In genomic region chr1:182205378-182206022, GRCh38 we compare ENCODE assay signal across 1 cellular context.
TF ChIP-seq lines count a peak whose summit lies in the region.

No MANE protein-coding gene starts in this region.

TF ChIP-seq in HepG2, 621 proteins besides CTCF, POLR2A, EP300 and RAD21 (continues in another document):
- TF ChIP-seq, protein P1, sequence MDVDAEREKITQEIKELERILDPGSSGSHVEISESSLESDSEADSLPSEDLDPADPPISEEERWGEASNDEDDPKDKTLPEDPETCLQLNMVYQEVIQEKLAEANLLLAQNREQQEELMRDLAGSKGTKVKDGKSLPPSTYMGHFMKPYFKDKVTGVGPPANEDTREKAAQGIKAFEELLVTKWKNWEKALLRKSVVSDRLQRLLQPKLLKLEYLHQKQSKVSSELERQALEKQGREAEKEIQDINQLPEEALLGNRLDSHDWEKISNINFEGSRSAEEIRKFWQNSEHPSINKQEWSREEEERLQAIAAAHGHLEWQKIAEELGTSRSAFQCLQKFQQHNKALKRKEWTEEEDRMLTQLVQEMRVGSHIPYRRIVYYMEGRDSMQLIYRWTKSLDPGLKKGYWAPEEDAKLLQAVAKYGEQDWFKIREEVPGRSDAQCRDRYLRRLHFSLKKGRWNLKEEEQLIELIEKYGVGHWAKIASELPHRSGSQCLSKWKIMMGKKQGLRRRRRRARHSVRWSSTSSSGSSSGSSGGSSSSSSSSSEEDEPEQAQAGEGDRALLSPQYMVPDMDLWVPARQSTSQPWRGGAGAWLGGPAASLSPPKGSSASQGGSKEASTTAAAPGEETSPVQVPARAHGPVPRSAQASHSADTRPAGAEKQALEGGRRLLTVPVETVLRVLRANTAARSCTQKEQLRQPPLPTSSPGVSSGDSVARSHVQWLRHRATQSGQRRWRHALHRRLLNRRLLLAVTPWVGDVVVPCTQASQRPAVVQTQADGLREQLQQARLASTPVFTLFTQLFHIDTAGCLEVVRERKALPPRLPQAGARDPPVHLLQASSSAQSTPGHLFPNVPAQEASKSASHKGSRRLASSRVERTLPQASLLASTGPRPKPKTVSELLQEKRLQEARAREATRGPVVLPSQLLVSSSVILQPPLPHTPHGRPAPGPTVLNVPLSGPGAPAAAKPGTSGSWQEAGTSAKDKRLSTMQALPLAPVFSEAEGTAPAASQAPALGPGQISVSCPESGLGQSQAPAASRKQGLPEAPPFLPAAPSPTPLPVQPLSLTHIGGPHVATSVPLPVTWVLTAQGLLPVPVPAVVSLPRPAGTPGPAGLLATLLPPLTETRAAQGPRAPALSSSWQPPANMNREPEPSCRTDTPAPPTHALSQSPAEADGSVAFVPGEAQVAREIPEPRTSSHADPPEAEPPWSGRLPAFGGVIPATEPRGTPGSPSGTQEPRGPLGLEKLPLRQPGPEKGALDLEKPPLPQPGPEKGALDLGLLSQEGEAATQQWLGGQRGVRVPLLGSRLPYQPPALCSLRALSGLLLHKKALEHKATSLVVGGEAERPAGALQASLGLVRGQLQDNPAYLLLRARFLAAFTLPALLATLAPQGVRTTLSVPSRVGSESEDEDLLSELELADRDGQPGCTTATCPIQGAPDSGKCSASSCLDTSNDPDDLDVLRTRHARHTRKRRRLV (CRISPR knock-in tag; IDR thresholded peaks at IDR 0.05), result no peak
- TF ChIP-seq ARHGAP35 (CRISPR knock-in tag; IDR thresholded peaks at IDR 0.05; ENCODE audit: borderline replicate concordance), result no peak
- TF ChIP-seq ZNF317 (CRISPR knock-in tag; IDR thresholded peaks at IDR 0.05), result peak; percentile 96
- no peak for TF ChIP-seq KLF6 (CRISPR knock-in tag; IDR thresholded peaks at IDR 0.05)
- peak; percentile 55; the same call in 1 of the 2 replicates for TF ChIP-seq ZSCAN25 (CRISPR knock-in tag; IDR thresholded peaks at IDR 0.05)
- peak; percentile 62 for TF ChIP-seq CEBPB (IDR thresholded peaks at IDR 0.05; ENCODE audit: borderline replicate concordance, low read depth, low read length)
- peak; percentile 93; the same call in 1 of the 2 replicates for TF ChIP-seq HOMEZ (CRISPR knock-in tag; IDR thresholded peaks at IDR 0.05; ENCODE audit: low read depth)
- TF ChIP-seq CEBPG (CRISPR knock-in tag; IDR thresholded peaks at IDR 0.05), result peak; percentile 85
- peak; percentile 92 for TF ChIP-seq ARID5B (CRISPR knock-in tag; IDR thresholded peaks at IDR 0.05)
- TF ChIP-seq IRF2 (CRISPR knock-in tag; IDR thresholded peaks at IDR 0.05), result peak; percentile 57; the same call in 1 of the 2 replicates
- peak; percentile 61 for TF ChIP-seq ISL2 (CRISPR knock-in tag; IDR thresholded peaks at IDR 0.05)
- no peak for TF ChIP-seq SMAD1 (CRISPR knock-in tag; IDR thresholded peaks at IDR 0.05; ENCODE audit: borderline replicate concordance, low read depth)
- TF ChIP-seq FOXO1 (CRISPR knock-in tag; IDR thresholded peaks at IDR 0.05), result 0 out of 2 replicates have a peak, but pooled peaks have one; percentile 35
- TF ChIP-seq FOSL2 (CRISPR knock-in tag; IDR thresholded peaks at IDR 0.05), result peak; percentile 32; the same call in 1 of the 2 replicates
- TF ChIP-seq KLF12 (CRISPR knock-in tag; IDR thresholded peaks at IDR 0.05; ENCODE audit: borderline replicate concordance), result 0 out of 2 replicates have a peak, but pooled peaks have one; percentile 47
- no peak for TF ChIP-seq ZNF563 (CRISPR knock-in tag; IDR thresholded peaks at IDR 0.05)
- TF ChIP-seq ARNTL (CRISPR knock-in tag; IDR thresholded peaks at IDR 0.05), result peak; percentile 70; the same call in 1 of the 2 replicates
- no peak for TF ChIP-seq KAT7 (CRISPR knock-in tag; IDR thresholded peaks at IDR 0.05; ENCODE audit: borderline replicate concordance)
- TF ChIP-seq HDAC2 (CRISPR knock-in tag; IDR thresholded peaks at IDR 0.05), result peak; percentile 51; the same call in 1 of the 2 replicates
- TF ChIP-seq ZMYM4 (CRISPR knock-in tag; IDR thresholded peaks at IDR 0.05), result peak; percentile 84
- no peak for TF ChIP-seq ZNF17 (CRISPR knock-in tag; IDR thresholded peaks at IDR 0.05)
- no peak for TF ChIP-seq NR2F6 (IDR thresholded peaks at IDR 0.05)
- peak; percentile 41; the same call in 1 of the 2 replicates for TF ChIP-seq NR2F6 (CRISPR knock-in tag; IDR thresholded peaks at IDR 0.05)
- no peak for TF ChIP-seq AGO2 (optimal IDR thresholded peaks at IDR 0.05; ENCODE audit: low read depth, low read length)
- TF ChIP-seq, protein P2, sequence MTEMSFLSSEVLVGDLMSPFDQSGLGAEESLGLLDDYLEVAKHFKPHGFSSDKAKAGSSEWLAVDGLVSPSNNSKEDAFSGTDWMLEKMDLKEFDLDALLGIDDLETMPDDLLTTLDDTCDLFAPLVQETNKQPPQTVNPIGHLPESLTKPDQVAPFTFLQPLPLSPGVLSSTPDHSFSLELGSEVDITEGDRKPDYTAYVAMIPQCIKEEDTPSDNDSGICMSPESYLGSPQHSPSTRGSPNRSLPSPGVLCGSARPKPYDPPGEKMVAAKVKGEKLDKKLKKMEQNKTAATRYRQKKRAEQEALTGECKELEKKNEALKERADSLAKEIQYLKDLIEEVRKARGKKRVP (CRISPR knock-in tag; IDR thresholded peaks at IDR 0.05), result peak in 1 of 2 experiments; percentile 62; a peak in 1 of 4 replicates
- no peak for TF ChIP-seq ZKSCAN1 (IDR thresholded peaks at IDR 0.05; ENCODE audit: low read length)
- TF ChIP-seq FOXP1 (IDR thresholded peaks at IDR 0.05), result no peak
- peak; percentile 35; the same call in 1 of the 2 replicates for TF ChIP-seq FOXP1 (CRISPR knock-in tag; IDR thresholded peaks at IDR 0.05)
- no peak for TF ChIP-seq LCORL (IDR thresholded peaks at IDR 0.05)
- peak; percentile 32; the same call in 1 of the 2 replicates for TF ChIP-seq LCORL (CRISPR knock-in tag; IDR thresholded peaks at IDR 0.05)
- TF ChIP-seq KDM2A (CRISPR knock-in tag; IDR thresholded peaks at IDR 0.05; ENCODE audit: borderline replicate concordance, low read depth), result no peak
- TF ChIP-seq NFKBIZ (CRISPR knock-in tag; IDR thresholded peaks at IDR 0.05), result 0 out of 2 replicates have a peak, but pooled peaks have one; percentile 29
- TF ChIP-seq, protein P3, sequence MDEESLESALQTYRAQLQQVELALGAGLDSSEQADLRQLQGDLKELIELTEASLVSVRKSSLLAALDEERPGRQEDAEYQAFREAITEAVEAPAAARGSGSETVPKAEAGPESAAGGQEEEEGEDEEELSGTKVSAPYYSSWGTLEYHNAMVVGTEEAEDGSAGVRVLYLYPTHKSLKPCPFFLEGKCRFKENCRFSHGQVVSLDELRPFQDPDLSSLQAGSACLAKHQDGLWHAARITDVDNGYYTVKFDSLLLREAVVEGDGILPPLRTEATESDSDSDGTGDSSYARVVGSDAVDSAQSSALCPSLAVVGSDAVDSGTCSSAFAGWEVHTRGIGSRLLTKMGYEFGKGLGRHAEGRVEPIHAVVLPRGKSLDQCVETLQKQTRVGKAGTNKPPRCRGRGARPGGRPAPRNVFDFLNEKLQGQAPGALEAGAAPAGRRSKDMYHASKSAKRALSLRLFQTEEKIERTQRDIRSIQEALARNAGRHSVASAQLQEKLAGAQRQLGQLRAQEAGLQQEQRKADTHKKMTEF (CRISPR knock-in tag; IDR thresholded peaks at IDR 0.05), result peak; percentile 48; the same call in 1 of the 2 replicates
- TF ChIP-seq TFDP2 (CRISPR knock-in tag; IDR thresholded peaks at IDR 0.05), result 0 out of 2 replicates have a peak, but pooled peaks have one; percentile 14
- TF ChIP-seq PCBP1 (IDR thresholded peaks at IDR 0.05; ENCODE audit: borderline replicate concordance, low read depth, low read length), result no peak
- peak; percentile 76 for TF ChIP-seq FOXA3 (CRISPR knock-in tag; IDR thresholded peaks at IDR 0.05)
- no peak for TF ChIP-seq ATF2 (CRISPR knock-in tag; IDR thresholded peaks at IDR 0.05)
- 0 out of 2 replicates have a peak, but pooled peaks have one; percentile 27 for TF ChIP-seq ZSCAN21 (CRISPR knock-in tag; IDR thresholded peaks at IDR 0.05; ENCODE audit: borderline replicate concordance)
- TF ChIP-seq, protein P4, sequence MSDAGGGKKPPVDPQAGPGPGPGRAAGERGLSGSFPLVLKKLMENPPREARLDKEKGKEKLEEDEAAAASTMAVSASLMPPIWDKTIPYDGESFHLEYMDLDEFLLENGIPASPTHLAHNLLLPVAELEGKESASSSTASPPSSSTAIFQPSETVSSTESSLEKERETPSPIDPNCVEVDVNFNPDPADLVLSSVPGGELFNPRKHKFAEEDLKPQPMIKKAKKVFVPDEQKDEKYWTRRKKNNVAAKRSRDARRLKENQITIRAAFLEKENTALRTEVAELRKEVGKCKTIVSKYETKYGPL (CRISPR knock-in tag; IDR thresholded peaks at IDR 0.05), result peak; percentile 91; the same call in 1 of the 2 replicates
- TF ChIP-seq, protein P5, sequence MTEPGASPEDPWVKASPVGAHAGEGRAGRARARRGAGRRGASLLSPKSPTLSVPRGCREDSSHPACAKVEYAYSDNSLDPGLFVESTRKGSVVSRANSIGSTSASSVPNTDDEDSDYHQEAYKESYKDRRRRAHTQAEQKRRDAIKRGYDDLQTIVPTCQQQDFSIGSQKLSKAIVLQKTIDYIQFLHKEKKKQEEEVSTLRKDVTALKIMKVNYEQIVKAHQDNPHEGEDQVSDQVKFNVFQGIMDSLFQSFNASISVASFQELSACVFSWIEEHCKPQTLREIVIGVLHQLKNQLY (CRISPR knock-in tag; IDR thresholded peaks at IDR 0.05), result peak; percentile 56; the same call in 1 of the 2 replicates
- peak; percentile 80 for TF ChIP-seq RXRB (CRISPR knock-in tag; IDR thresholded peaks at IDR 0.05; ENCODE audit: borderline replicate concordance)
- TF ChIP-seq HOXA5 (CRISPR knock-in tag; IDR thresholded peaks at IDR 0.05), result peak; percentile 60; the same call in 1 of the 2 replicates
- TF ChIP-seq ZNF556 (CRISPR knock-in tag; IDR thresholded peaks at IDR 0.05; ENCODE audit: borderline replicate concordance), result no peak
- TF ChIP-seq ZMYM3 (CRISPR knock-in tag; IDR thresholded peaks at IDR 0.05), result peak; percentile 43; the same call in 1 of the 2 replicates
- no peak for TF ChIP-seq FOXA1 (IDR thresholded peaks at IDR 0.05)
- TF ChIP-seq FOXA1 (CRISPR knock-in tag; IDR thresholded peaks at IDR 0.05), result 0 out of 2 replicates have a peak, but pooled peaks have one; percentile 19
- TF ChIP-seq MXI1 (IDR thresholded peaks at IDR 0.05; ENCODE audit: borderline replicate concordance, low read depth, low read length), result no peak
- TF ChIP-seq MED1 (CRISPR knock-in tag; IDR thresholded peaks at IDR 0.05), result peak; percentile 73
- TF ChIP-seq, protein P6, sequence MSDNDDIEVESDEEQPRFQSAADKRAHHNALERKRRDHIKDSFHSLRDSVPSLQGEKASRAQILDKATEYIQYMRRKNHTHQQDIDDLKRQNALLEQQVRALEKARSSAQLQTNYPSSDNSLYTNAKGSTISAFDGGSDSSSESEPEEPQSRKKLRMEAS (IDR thresholded peaks at IDR 0.05), result peak; percentile 22; the same call in 1 of the 2 replicates
- no peak for TF ChIP-seq JUNB (CRISPR knock-in tag; IDR thresholded peaks at IDR 0.05; ENCODE audit: borderline replicate concordance)
- no peak for TF ChIP-seq CREB1 (IDR thresholded peaks at IDR 0.05)
- no peak for TF ChIP-seq CREB1 (CRISPR knock-in tag; IDR thresholded peaks at IDR 0.05)
- peak; percentile 75 for TF ChIP-seq POGZ (CRISPR knock-in tag; IDR thresholded peaks at IDR 0.05)
